In genomic region chr13:94716016-94716415, GRCh38 we compare ENCODE assay signal across 1 cellular context.
TF ChIP-seq lines count a peak whose summit lies in the region.

No MANE protein-coding gene starts in this region.

TF ChIP-seq in SK-N-SH, 30 proteins besides CTCF, POLR2A, EP300 and RAD21 (continued from another document):
- TF ChIP-seq USF1 (IDR thresholded peaks at IDR 0.05; ENCODE audit: borderline replicate concordance, low read depth) = no peak
- no peak for TF ChIP-seq GABPA (IDR thresholded peaks at IDR 0.05; ENCODE audit: low read depth)
- no peak for TF ChIP-seq USF2 (IDR thresholded peaks at IDR 0.05; ENCODE audit: borderline replicate concordance, low read depth, low read length)
- no peak for TF ChIP-seq TCF12 (IDR thresholded peaks at IDR 0.05)
- TF ChIP-seq GATA2 (CRISPR knock-in tag; IDR thresholded peaks at IDR 0.05) = no peak
- TF ChIP-seq TAF1 (IDR thresholded peaks at IDR 0.05; ENCODE audit: borderline replicate concordance, low read depth, low read length) = no peak
- TF ChIP-seq NRF1 (IDR thresholded peaks at IDR 0.05; ENCODE audit: low read depth, low read length) = no peak
- no peak for TF ChIP-seq FOXJ3 (CRISPR knock-in tag; IDR thresholded peaks at IDR 0.05)
- TF ChIP-seq FOSL2 (IDR thresholded peaks at IDR 0.05; ENCODE audit: borderline replicate concordance, low read depth) = no peak
- TF ChIP-seq ZBTB33 (IDR thresholded peaks at IDR 0.05; ENCODE audit: borderline replicate concordance, low read depth) = no peak
- no peak for TF ChIP-seq JUND (IDR thresholded peaks at IDR 0.05)
- TF ChIP-seq MXI1 (IDR thresholded peaks at IDR 0.05; ENCODE audit: low read depth, low read length) = no peak
- TF ChIP-seq RXRA (IDR thresholded peaks at IDR 0.05; ENCODE audit: borderline replicate concordance, low read depth) = no peak
- no peak for TF ChIP-seq TEAD4 (IDR thresholded peaks at IDR 0.05; ENCODE audit: borderline replicate concordance, insufficient read depth)
- TF ChIP-seq PBX3 (IDR thresholded peaks at IDR 0.05) = no peak
